ENCODE assay signal across 8 cellular contexts in the genomic region with DNA sequence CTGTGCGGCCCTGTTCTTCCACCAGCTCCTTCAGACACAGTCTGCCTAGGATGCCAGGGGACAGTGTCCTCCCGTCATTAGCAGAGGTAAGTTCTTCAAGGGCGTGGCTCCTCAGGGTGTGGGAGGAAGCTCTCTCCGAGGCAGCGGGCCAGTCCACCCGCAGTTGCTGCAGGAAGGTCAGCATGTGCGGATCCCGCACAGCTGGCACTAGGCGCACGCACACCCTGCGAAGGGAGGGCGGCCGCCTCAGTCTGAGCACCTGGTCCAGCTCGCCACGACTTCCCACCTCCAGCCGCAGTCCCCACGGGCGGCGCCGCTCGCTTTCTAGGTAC. TPM values are rescaled to one million over a fixed set of nuclear protein-coding genes. Genes with fewer than 3 reads are reported as not detected.
DNase-seq lines count a peak whose midpoint lies in the region; ATAC-seq and TF ChIP-seq lines count a peak whose summit lies in the region.

No MANE protein-coding gene starts in this region.

- WGBS in suprapubic skin, result no CpG with 5 or more reads among the region's 21 CpGs

- no peak for TF ChIP-seq EP300 in suprapubic skin (IDR thresholded peaks at IDR 0.05)

- H3K36me3 Mint-ChIP-seq in activated T-cell treated with anti-CD3 and anti-CD28 coated beads, Interleukin-2, amount 50 U/mL, for 24 hours (ENCODE audit: low read depth), result peaks cover 74% of the 10 kb centered on the region

- ATAC-seq in GM18909 (IDR thresholded peaks at IDR 0.05; ENCODE audit: poor library complexity, unreplicated experiment) (no peak), GM18873 (IDR thresholded peaks at IDR 0.05; ENCODE audit: low FRiP score, unreplicated experiment) (no peak)

- DNase-seq in activated T-cell treated with anti-CD3 and anti-CD28 coated beads, Interleukin-2, amount 50 U/mL, for 24 hours, result peak; percentile 45
- no peak for DNase-seq in activated T-cell treated with anti-CD3 and anti-CD28 coated beads, Interleukin-2, amount 50 U/mL, for 1 hour
- DNase-seq in suprapubic skin (ENCODE audit: low spot score in 2 of 2) (peak in 1 of 2 donors; percentile 73), GF-D8 (lab: John Stamatoyannopoulos, UW) (no peak)

- H3K36me3 ChIP-seq in suprapubic skin, result peaks cover 33% of the 10 kb centered on the region

- peak overlapping the region; percentile 83 for H3K27ac ChIP-seq in suprapubic skin

- no peaks in the 10 kb centered on the region for H3K9me3 Mint-ChIP-seq in activated T-cell treated with anti-CD3 and anti-CD28 coated beads, Interleukin-2, amount 50 U/mL, for 24 hours

- H3K4me3 Mint-ChIP-seq in activated T-cell treated with anti-CD3 and anti-CD28 coated beads, Interleukin-2, amount 50 U/mL, for 24 hours, result peak overlapping the region; percentile 90

- peaks cover 26% of the 10 kb centered on the region for H3K4me1 Mint-ChIP-seq in activated T-cell treated with anti-CD3 and anti-CD28 coated beads, Interleukin-2, amount 50 U/mL, for 24 hours (ENCODE audit: low read depth)

- peak overlapping the region; percentile 73 for H3K27ac Mint-ChIP-seq in activated T-cell treated with anti-CD3 and anti-CD28 coated beads, Interleukin-2, amount 50 U/mL, for 24 hours

- no peaks in the 10 kb centered on the region for H3K27me3 Mint-ChIP-seq in activated T-cell treated with anti-CD3 and anti-CD28 coated beads, Interleukin-2, amount 50 U/mL, for 24 hours

- H3K9me3 ChIP-seq in iPS-18c (ENCODE audit: control insufficient read depth, insufficient read depth, low read length) (no peaks in the 10 kb centered on the region), suprapubic skin (no peaks in the 10 kb centered on the region)

- no peaks in the 10 kb centered on the region for H3K27me3 ChIP-seq in suprapubic skin

- TF ChIP-seq POLR2A in suprapubic skin (IDR thresholded peaks at IDR 0.05), result no peak

- H3K4me1 ChIP-seq in suprapubic skin, result peaks cover 41% of the 10 kb centered on the region

- peak overlapping the region; percentile 80 for H3K4me3 ChIP-seq in WI38 (ENCODE audit: low read depth, low read length)
- peak overlapping the region; percentile 91 for H3K4me3 ChIP-seq in iPS-18c (ENCODE audit: insufficient read depth, low read depth, low read length)
- peak overlapping the region; percentile 90 for H3K4me3 ChIP-seq in suprapubic skin

- TF ChIP-seq CTCF in WI38 (IDR thresholded peaks at IDR 0.05; ENCODE audit: low read depth, low read length) (no peak), suprapubic skin (IDR thresholded peaks at IDR 0.05) (no peak)

RNA-seq across cellular contexts. Expression of a gene that starts 0.8 kb away (rescaled TPM):
- total RNA-seq in suprapubic skin, result 10 to 100 TPM; 44.3 to 55.4 (median 50.7) TPM

RNA-seq across cellular contexts. Expression of a gene that starts 4.3 kb away (rescaled TPM):
- total RNA-seq in suprapubic skin, result 100 to 1,000 TPM in 1 of 4 donors, 10 to 100 TPM in 3; 45.0 to 104 (median 63.1) TPM

RNA-seq across cellular contexts. Expression of a gene that starts 10.4 kb away (rescaled TPM):
- 100 to 1,000 TPM in 1 of 4 donors, 10 to 100 TPM in 3; 49.1 to 105 (median 55.5) TPM for total RNA-seq in suprapubic skin

RNA-seq across cellular contexts. Expression of a gene that starts 11.6 kb away (rescaled TPM):
- total RNA-seq in suprapubic skin, result 100 to 1,000 TPM; 184 to 355 (median 229) TPM

RNA-seq across cellular contexts. Expression of a gene that starts 27.6 kb away (rescaled TPM):
- total RNA-seq in suprapubic skin, result 10 to 100 TPM; 18.5 to 57.2 (median 27.9) TPM
